Comparison of ENCODE assay signal across 3 cellular contexts in the genomic region with DNA sequence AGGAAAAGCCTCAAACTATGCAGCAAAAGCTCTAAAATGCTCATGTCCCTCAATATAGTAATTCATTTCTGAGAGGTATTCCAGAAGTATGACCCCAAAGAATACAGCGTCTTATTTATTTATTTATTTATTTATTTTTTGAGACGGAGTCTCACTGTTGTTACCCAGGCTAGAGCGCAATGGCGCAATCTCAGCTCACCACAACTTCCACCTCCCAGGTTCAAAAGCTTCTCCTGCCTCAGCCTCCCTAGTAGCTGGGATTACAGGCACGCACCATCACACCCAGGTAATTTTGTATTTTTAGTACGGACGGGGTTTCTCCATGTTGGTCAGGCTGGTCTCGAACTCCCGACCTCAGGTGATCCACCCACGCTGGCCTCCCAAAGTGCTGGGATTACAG. TPM values are rescaled to one million over a fixed set of nuclear protein-coding genes. Genes with fewer than 3 reads are reported as not detected.
"Had no signal": no experiment of that assay in that cellular context is flagged by ENCODE, and none has a peak within 500 bp of the region (broad histone marks: within the 10 kb centered on the region; RNA-seq: fewer than 3 reads in every experiment).

No MANE protein-coding gene starts in this region.

RNA-seq across cellular contexts. Expression of a gene that starts 58.1 kb away (rescaled TPM):
- total RNA-seq: neural crest cell, occipital lobe, osteoblast had no signal
